27 cellular contexts compared by ENCODE assay signal in genomic region chr7:25158962-25159361, GRCh38.
"Had no signal": no experiment of that assay in that cellular context is flagged by ENCODE, and none has a peak within 500 bp of the region (broad histone marks: within the 10 kb centered on the region; RNA-seq: fewer than 3 reads in every experiment).

No MANE protein-coding gene starts in this region.

- H3K4me1 Mint-ChIP-seq: nephron progenitor cell, neural progenitor cell had no signal

- H3K36me3 Mint-ChIP-seq: neural progenitor cell had no signal

- H3K27ac Mint-ChIP-seq: immature natural killer cell; memory B cell; naive thymus-derived CD8-positive, alpha-beta T cell; nephron progenitor cell; neural progenitor cell; progenitor cell of endocrine pancreas; stimulated activated naive B cell treated with anti-CD40 and anti-IgM and Interleukin-4, amounts not matched to agents 10 μg/mL and 1 μg/mL and 100 μg/mL, for 72 hours had no signal

- H3K27ac ChIP-seq: left ventricle myocardium inferior, neural progenitor cell, neutrophil, ovary, skin epidermis, stomach, testis, thyroid gland, upper lobe of right lung had no signal

- H3K4me3 ChIP-seq: left ventricle myocardium inferior, neural progenitor cell, ovary, skin epidermis, stomach, testis, thyroid gland, transverse colon, upper lobe of right lung had no signal

- DNase-seq: head of caudate nucleus; hypothalamus; immature natural killer cell; kidney; left ventricle myocardium inferior; midbrain; naive thymus-derived CD8-positive, alpha-beta T cell; nephron progenitor cell; occipital lobe; ovary; right cardiac atrium; stimulated activated CD4-positive, alpha-beta T cell treated with anti-CD3 and anti-CD28 coated beads, Interleukin-12 subunit alpha, Interleukin-12 subunit beta, amount 100 ng/mL, for 4 hours; stimulated activated CD4-positive, alpha-beta T cell treated with anti-CD3 and anti-CD28 coated beads, Interleukin-15, amount 100 ng/mL, for 24 hours; stimulated activated CD4-positive, alpha-beta T cell treated with anti-CD3 and anti-CD28 coated beads, Interleukin-2, amount 100 ng/mL, for 24 hours; stimulated activated CD4-positive, alpha-beta T cell treated with anti-CD3 and anti-CD28 coated beads, Interleukin-4, amount 100 ng/mL, for 1 hour; stimulated activated naive B cell treated with anti-CD40 and anti-IgM and Interleukin-4, amounts not matched to agents 10 μg/mL and 1 μg/mL and 100 μg/mL, for 72 hours; stomach; testis; thyroid gland; transverse colon; upper lobe of right lung had no signal

- H3K4me1 ChIP-seq: left ventricle myocardium inferior, neural progenitor cell, stomach, testis, thyroid gland, upper lobe of right lung had no signal

- H3K9me3 Mint-ChIP-seq: immature natural killer cell; memory B cell; naive thymus-derived CD8-positive, alpha-beta T cell; nephron progenitor cell; neural progenitor cell; stimulated activated naive B cell treated with anti-CD40 and anti-IgM and Interleukin-4, amounts not matched to agents 10 μg/mL and 1 μg/mL and 100 μg/mL, for 72 hours had no signal

- H3K27me3 Mint-ChIP-seq: memory B cell; naive thymus-derived CD8-positive, alpha-beta T cell; progenitor cell of endocrine pancreas; stimulated activated naive B cell treated with anti-CD40 and anti-IgM and Interleukin-4, amounts not matched to agents 10 μg/mL and 1 μg/mL and 100 μg/mL, for 72 hours had no signal

- H3K36me3 ChIP-seq: neural progenitor cell, ovary, thyroid gland had no signal

- H3K4me3 Mint-ChIP-seq: immature natural killer cell; memory B cell; naive thymus-derived CD8-positive, alpha-beta T cell; nephron progenitor cell; neural progenitor cell; stimulated activated naive B cell treated with anti-CD40 and anti-IgM and Interleukin-4, amounts not matched to agents 10 μg/mL and 1 μg/mL and 100 μg/mL, for 72 hours had no signal

- H3K27me3 ChIP-seq: neural progenitor cell, neutrophil, ovary, stomach, testis, thyroid gland, transverse colon, upper lobe of right lung had no signal

- H3K9me3 ChIP-seq: left ventricle myocardium inferior, neutrophil, ovary, stomach, testis, thyroid gland, transverse colon, upper lobe of right lung had no signal

- ATAC-seq: naive thymus-derived CD8-positive, alpha-beta T cell; right cardiac atrium; sciatic nerve; stimulated activated naive B cell treated with anti-CD40 and anti-IgM and Interleukin-4, amounts not matched to agents 10 μg/mL and 1 μg/mL and 100 μg/mL, for 72 hours; upper lobe of right lung had no signal
